14 cellular contexts compared by ENCODE assay signal in the genomic region with DNA sequence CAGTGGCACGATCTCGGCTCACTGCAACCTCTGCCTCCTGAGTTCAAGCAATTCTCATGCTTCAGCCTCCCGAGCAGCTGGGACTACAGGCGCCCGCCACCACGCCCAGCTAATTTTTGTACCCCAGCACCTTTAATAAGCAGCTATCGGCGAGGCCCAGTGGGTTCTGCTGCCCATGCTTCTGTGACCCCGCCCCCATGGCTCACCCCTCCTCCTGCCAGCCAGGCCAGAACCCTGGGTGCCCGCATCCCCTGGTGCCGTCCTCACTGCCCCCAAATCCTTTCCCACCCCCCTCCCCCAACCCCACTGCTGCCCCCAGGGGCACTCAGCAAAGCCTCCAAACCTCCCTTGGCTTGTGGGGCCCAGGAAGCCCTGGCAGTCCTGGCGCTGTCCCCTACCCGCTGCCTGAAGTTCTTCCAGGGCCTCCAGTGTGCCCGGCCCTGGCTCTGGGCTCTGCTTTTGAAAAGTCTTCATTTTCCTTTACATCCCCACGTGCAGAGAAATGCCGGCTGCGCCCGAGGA.
"Had no signal": no experiment of that assay in that cellular context is flagged by ENCODE, and none has a peak within 500 bp of the region (broad histone marks: within the 10 kb centered on the region; RNA-seq: fewer than 3 reads in every experiment).

No MANE protein-coding gene starts in this region.

- ATAC-seq: activated CD4-positive, alpha-beta T cell treated with anti-CD3 and anti-CD28 coated beads for 36 hours; left lung; stimulated activated naive CD8-positive, alpha-beta T cell treated with anti-CD3 and anti-CD28 coated beads, Interleukin-15, Interleukin-2, amounts not matched to agents 100 U/mL and 50 U/mL, for 24 hours had no signal

- H3K27me3 ChIP-seq: brain microvascular endothelial cell, left lung had no signal

- DNase-seq: activated CD4-positive, alpha-beta memory T cell treated with anti-CD3 and anti-CD28 coated beads, Interleukin-2, amount 10 ng/mL, durations not matched to agents 7 days and 5 days; activated CD4-positive, alpha-beta T cell treated with anti-CD3 and anti-CD28 coated beads for 36 hours; activated gamma-delta T cell treated with Interleukin-2 at 50 U/mL for 16 hours; activated naive CD8-positive, alpha-beta T cell treated with anti-CD3 and anti-CD28 coated beads for 36 hours; brain microvascular endothelial cell; cerebellar nuclear complex; dermis blood vessel endothelial cell; mesendoderm; stimulated activated CD4-positive, alpha-beta T cell treated with anti-CD3 and anti-CD28 coated beads, Interleukin-2, amount 100 ng/mL, for 48 hours; stimulated activated naive CD8-positive, alpha-beta T cell treated with anti-CD3 and anti-CD28 coated beads, Interleukin-15, Interleukin-2, amounts not matched to agents 100 U/mL and 50 U/mL, for 24 hours; T-helper 2 cell had no signal

- H3K4me3 ChIP-seq: left lung had no signal

- H3K4me1 Mint-ChIP-seq: activated CD4-positive, alpha-beta memory T cell treated with anti-CD3 and anti-CD28 coated beads, Interleukin-2, amount 10 ng/mL, durations not matched to agents 7 days and 5 days; activated CD4-positive, alpha-beta T cell treated with anti-CD3 and anti-CD28 coated beads for 36 hours; activated naive CD8-positive, alpha-beta T cell treated with anti-CD3 and anti-CD28 coated beads for 36 hours had no signal

- H3K27ac ChIP-seq: brain microvascular endothelial cell, left lung had no signal

- H3K27ac Mint-ChIP-seq: activated CD4-positive, alpha-beta memory T cell treated with anti-CD3 and anti-CD28 coated beads, Interleukin-2, amount 10 ng/mL, durations not matched to agents 7 days and 5 days; activated CD4-positive, alpha-beta T cell treated with anti-CD3 and anti-CD28 coated beads for 36 hours; activated naive CD8-positive, alpha-beta T cell treated with anti-CD3 and anti-CD28 coated beads for 36 hours; nephron; type B pancreatic cell had no signal

- H3K9me3 Mint-ChIP-seq: activated CD4-positive, alpha-beta memory T cell treated with anti-CD3 and anti-CD28 coated beads, Interleukin-2, amount 10 ng/mL, durations not matched to agents 7 days and 5 days; activated naive CD8-positive, alpha-beta T cell treated with anti-CD3 and anti-CD28 coated beads for 36 hours; nephron; type B pancreatic cell had no signal

- H3K9me3 ChIP-seq: left lung had no signal

- H3K36me3 ChIP-seq: brain microvascular endothelial cell, left lung had no signal

- H3K4me3 Mint-ChIP-seq: activated CD4-positive, alpha-beta memory T cell treated with anti-CD3 and anti-CD28 coated beads, Interleukin-2, amount 10 ng/mL, durations not matched to agents 7 days and 5 days; activated CD4-positive, alpha-beta T cell treated with anti-CD3 and anti-CD28 coated beads for 36 hours; activated naive CD8-positive, alpha-beta T cell treated with anti-CD3 and anti-CD28 coated beads for 36 hours; nephron; type B pancreatic cell had no signal

- H3K36me3 Mint-ChIP-seq: activated naive CD8-positive, alpha-beta T cell treated with anti-CD3 and anti-CD28 coated beads for 36 hours; type B pancreatic cell had no signal

- H3K27me3 Mint-ChIP-seq: activated CD4-positive, alpha-beta memory T cell treated with anti-CD3 and anti-CD28 coated beads, Interleukin-2, amount 10 ng/mL, durations not matched to agents 7 days and 5 days; activated CD4-positive, alpha-beta T cell treated with anti-CD3 and anti-CD28 coated beads for 36 hours; activated naive CD8-positive, alpha-beta T cell treated with anti-CD3 and anti-CD28 coated beads for 36 hours; type B pancreatic cell had no signal
